Comparison of ENCODE assay signal across 22 cellular contexts in genomic region chr6:76165471-76166221, GRCh38.
"Had no signal": no experiment of that assay in that cellular context is flagged by ENCODE, and none has a peak within 500 bp of the region (broad histone marks: within the 10 kb centered on the region; RNA-seq: fewer than 3 reads in every experiment).

No MANE protein-coding gene starts in this region.

- H3K27me3 ChIP-seq: dorsolateral prefrontal cortex, ovary, right lobe of liver, suprapubic skin, transverse colon, vagina had no signal

- H3K4me3 Mint-ChIP-seq: immature natural killer cell; naive thymus-derived CD8-positive, alpha-beta T cell; nephron progenitor cell; stimulated activated naive CD8-positive, alpha-beta T cell treated with anti-CD3 and anti-CD28 coated beads, Interleukin-15, amount 100 ng/mL, for 72 hours had no signal

- FAIRE-seq: frontal cortex, small intestine had no signal

- H3K36me3 ChIP-seq: lower lobe of right lung, ovary, right lobe of liver, suprapubic skin, transverse colon, vagina had no signal

- H3K27ac Mint-ChIP-seq: immature natural killer cell; naive thymus-derived CD8-positive, alpha-beta T cell; nephron progenitor cell had no signal

- ATAC-seq: left ventricle myocardium superior; naive thymus-derived CD8-positive, alpha-beta T cell; stimulated activated naive CD8-positive, alpha-beta T cell treated with anti-CD3 and anti-CD28 coated beads, Interleukin-15, amount 100 ng/mL, for 72 hours had no signal

- H3K27ac ChIP-seq: dorsolateral prefrontal cortex, lower lobe of right lung, ovary, right lobe of liver, suprapubic skin, transverse colon, vagina had no signal

- H3K9me3 ChIP-seq: lower lobe of right lung, ovary, right lobe of liver, transverse colon, vagina had no signal

- H3K4me3 ChIP-seq: dorsolateral prefrontal cortex, lower lobe of right lung, ovary, right lobe of liver, suprapubic skin, transverse colon, vagina had no signal

- DNase-seq: dorsolateral prefrontal cortex; effector CD4-positive, alpha-beta T cell; hypothalamus; immature natural killer cell; islet precursor cell; left ventricle myocardium superior; lower lobe of right lung; nephron progenitor cell; occipital lobe; retina; small intestine; stimulated activated CD4-positive, alpha-beta T cell treated with anti-CD3 and anti-CD28 coated beads, Interleukin-15, amount 100 ng/mL, for 24 hours; stimulated activated CD4-positive, alpha-beta T cell treated with anti-CD3 and anti-CD28 coated beads, Interleukin-2, amount 100 ng/mL, for 48 hours; stimulated activated naive CD4-positive, alpha-beta T cell; stimulated activated naive CD8-positive, alpha-beta T cell treated with anti-CD3 and anti-CD28 coated beads, Interleukin-15, amount 100 ng/mL, for 72 hours; transverse colon had no signal

- H3K4me1 ChIP-seq: lower lobe of right lung, right lobe of liver, suprapubic skin, transverse colon, vagina had no signal

- H3K4me1 Mint-ChIP-seq: immature natural killer cell; naive thymus-derived CD8-positive, alpha-beta T cell; nephron progenitor cell; stimulated activated naive CD8-positive, alpha-beta T cell treated with anti-CD3 and anti-CD28 coated beads, Interleukin-15, amount 100 ng/mL, for 72 hours had no signal
